ENCODE assay signal across 9 cellular contexts in the genomic region with DNA sequence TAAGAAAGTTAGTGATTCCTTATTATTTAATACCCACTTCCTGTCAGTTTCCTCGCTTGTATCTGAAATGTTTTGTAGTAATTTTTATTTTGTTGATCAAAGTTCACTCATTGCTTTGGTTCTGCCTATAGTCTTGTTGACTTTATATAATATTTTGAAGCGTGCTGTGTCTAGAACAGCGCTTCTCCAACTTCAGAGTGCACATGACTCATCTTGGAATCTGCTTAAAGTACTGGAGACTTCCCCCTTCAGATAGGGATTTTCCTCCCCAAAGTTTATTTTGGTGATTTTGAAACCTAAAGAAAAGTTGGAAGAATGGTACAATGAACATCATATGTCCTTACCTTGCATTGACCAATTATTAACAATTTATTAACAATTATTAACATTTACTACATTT. TPM values are rescaled to one million over a fixed set of nuclear protein-coding genes. Genes with fewer than 3 reads are reported as not detected.
DNase-seq lines count a peak whose midpoint lies in the region; ATAC-seq and TF ChIP-seq lines count a peak whose summit lies in the region.
"Had no signal": no experiment of that assay in that cellular context is flagged by ENCODE, and none has a peak within 500 bp of the region (broad histone marks: within the 10 kb centered on the region; RNA-seq: fewer than 3 reads in every experiment).

No MANE protein-coding gene starts in this region.

- in situ Hi-C loops in transverse colon (cut with MboI; ENCODE audit: low pct_ligation_motif_present in 1 of 4, low pct_unique_long_range_greater_than_20kb in 1 of 4, low sequenced_read_pairs in 3 of 4): loop anchor here (10.0 to 25.0 kb wide), 4 partner anchors 115 to 968 kb away; partner anchors contain the start of gene SAMD8 (in 4 of the 4)

- no peak overlapping the region for H3K4me3 Mint-ChIP-seq in activated naive CD8-positive, alpha-beta T cell treated with anti-CD3 and anti-CD28 coated beads, Interleukin-2, amount 50 U/mL, for 24 hours
- H3K4me3 Mint-ChIP-seq in activated naive CD8-positive, alpha-beta T cell treated with anti-CD3 and anti-CD28 coated beads for 36 hours: no peak overlapping the region

- no peak for DNase-seq in activated naive CD8-positive, alpha-beta T cell treated with anti-CD3 and anti-CD28 coated beads, Interleukin-2, amount 50 U/mL, for 24 hours
- no peak for DNase-seq in activated naive CD8-positive, alpha-beta T cell treated with anti-CD3 and anti-CD28 coated beads for 36 hours
- DNase-seq in amniotic epithelial cell (ENCODE audit: low read depth) (peak; percentile 59), fibroblast of villous mesenchyme (ENCODE audit: low read depth) (peak; percentile 50), transverse colon (no peak), Karpas-422 (no peak), SK-N-DZ (ENCODE audit: low spot score) (no peak)

- H3K27me3 ChIP-seq in transverse colon: no peaks in the 10 kb centered on the region
- H3K27me3 ChIP-seq in Karpas-422 (ENCODE audit: low read length): no peaks in the 10 kb centered on the region

- no peak overlapping the region for H3K4me2 ChIP-seq in Karpas-422 (ENCODE audit: low read depth, low read length, poor library complexity, severe bottlenecking)

- H3K9ac ChIP-seq in Karpas-422 (ENCODE audit: low read length): no peak overlapping the region

- no peaks in the 10 kb centered on the region for H3K27me3 Mint-ChIP-seq in activated naive CD8-positive, alpha-beta T cell treated with anti-CD3 and anti-CD28 coated beads, Interleukin-2, amount 50 U/mL, for 24 hours
- no peaks in the 10 kb centered on the region for H3K27me3 Mint-ChIP-seq in activated naive CD8-positive, alpha-beta T cell treated with anti-CD3 and anti-CD28 coated beads for 36 hours

- H3K4me1 ChIP-seq in transverse colon (peaks cover 15 to 65% (median 31%) of the 10 kb centered on the region in 4 donors), Karpas-422 (ENCODE audit: low read length) (peaks cover 37% of the 10 kb centered on the region)

- H3K27ac Mint-ChIP-seq in activated naive CD8-positive, alpha-beta T cell treated with anti-CD3 and anti-CD28 coated beads, Interleukin-2, amount 50 U/mL, for 24 hours: peak overlapping the region; percentile 67
- H3K27ac Mint-ChIP-seq in activated naive CD8-positive, alpha-beta T cell treated with anti-CD3 and anti-CD28 coated beads for 36 hours: no peak overlapping the region

- intact Hi-C loops in transverse colon (cut with DNase I; ENCODE audit: low total_unique reads): loop anchor here (5.0 to 10.0 kb wide), 3 partner anchors 118 to 965 kb away; partner anchors contain the start of genes KAT6B and SAMD8

- peaks cover 17% of the 10 kb centered on the region for H4K20me1 ChIP-seq in Karpas-422 (ENCODE audit: insufficient read depth, low read depth, low read length)

- H3K36me3 Mint-ChIP-seq in activated naive CD8-positive, alpha-beta T cell treated with anti-CD3 and anti-CD28 coated beads, Interleukin-2, amount 50 U/mL, for 24 hours (ENCODE audit: low read depth): peaks cover 63% of the 10 kb centered on the region
- H3K36me3 Mint-ChIP-seq in activated naive CD8-positive, alpha-beta T cell treated with anti-CD3 and anti-CD28 coated beads for 36 hours: peaks cover 39% of the 10 kb centered on the region

- WGBS in transverse colon (ENCODE audit: low coverage in 1 of 2), 2 donors: 52 to 54% methylated on average over 3 of the region's 3 CpGs

- peak overlapping the region in 3 of 4 donors; percentile 21 to 60 (median 44) for H3K27ac ChIP-seq in transverse colon
- no peak overlapping the region for H3K27ac ChIP-seq in Karpas-422 (ENCODE audit: low read length)

- no peak for ATAC-seq in activated naive CD8-positive, alpha-beta T cell treated with anti-CD3 and anti-CD28 coated beads, Interleukin-2, amount 50 U/mL, for 24 hours
- ATAC-seq in HG02759 (IDR thresholded peaks at IDR 0.05; ENCODE audit: unreplicated experiment): no peak

- H3K36me3 ChIP-seq in transverse colon: peaks cover 0 to 21% (median 10%) of the 10 kb centered on the region in 4 donors
- H3K36me3 ChIP-seq in Karpas-422 (ENCODE audit: insufficient read depth, low read length): peaks cover 56% of the 10 kb centered on the region

- H3K9me2 ChIP-seq in Karpas-422 (replicated peaks; ENCODE audit: insufficient read depth, low read length): no peaks in the 10 kb centered on the region

- peaks cover 45% of the 10 kb centered on the region for H3K79me2 ChIP-seq in Karpas-422 (ENCODE audit: low read length)

- no peak for TF ChIP-seq POLR2A in transverse colon (IDR thresholded peaks at IDR 0.05)

- H3K4me3 ChIP-seq in fibroblast of villous mesenchyme (ENCODE audit: low read depth, low read length): no peak overlapping the region
- H3K4me3 ChIP-seq in transverse colon: no peak overlapping the region
- H3K4me3 ChIP-seq in Karpas-422 (ENCODE audit: low read length): no peak overlapping the region
- H3K4me3 ChIP-seq: GM12878 had no signal

- no peak for TF ChIP-seq EP300 in transverse colon (IDR thresholded peaks at IDR 0.05; ENCODE audit: low read depth)

- peaks cover 51% of the 10 kb centered on the region for H3K4me1 Mint-ChIP-seq in activated naive CD8-positive, alpha-beta T cell treated with anti-CD3 and anti-CD28 coated beads, Interleukin-2, amount 50 U/mL, for 24 hours
- H3K4me1 Mint-ChIP-seq in activated naive CD8-positive, alpha-beta T cell treated with anti-CD3 and anti-CD28 coated beads for 36 hours: peaks cover 51% of the 10 kb centered on the region

- H2AFZ ChIP-seq in Karpas-422 (ENCODE audit: low read length): no peak overlapping the region

- TF ChIP-seq CTCF in fibroblast of villous mesenchyme (IDR thresholded peaks at IDR 0.05; ENCODE audit: insufficient read depth, low read depth, low read length) (no peak), transverse colon (IDR thresholded peaks at IDR 0.05) (no peak)

- H3K9me3 ChIP-seq in transverse colon: no peaks in the 10 kb centered on the region
- no peaks in the 10 kb centered on the region for H3K9me3 ChIP-seq in Karpas-422 (ENCODE audit: low read length)

- no peaks in the 10 kb centered on the region for H3K9me3 Mint-ChIP-seq in activated naive CD8-positive, alpha-beta T cell treated with anti-CD3 and anti-CD28 coated beads, Interleukin-2, amount 50 U/mL, for 24 hours
- H3K9me3 Mint-ChIP-seq in activated naive CD8-positive, alpha-beta T cell treated with anti-CD3 and anti-CD28 coated beads for 36 hours: no peaks in the 10 kb centered on the region

RNA-seq across cellular contexts. Expression of gene COMTD1, which starts 5.8 kb away (rescaled TPM):
- 10 to 100 TPM; 54.7 to 58.6 TPM for total RNA-seq in activated naive CD8-positive, alpha-beta T cell treated with anti-CD3 and anti-CD28 coated beads for 36 hours
- 3.9 and 10.3 TPM in 2 replicates for total RNA-seq in fibroblast of villous mesenchyme
- total RNA-seq in transverse colon: 100 to 1,000 TPM in 3 of 4 donors, 10 to 100 TPM in 1; 90.7 to 761 (median 173) TPM
- 14.4 and 75.0 TPM in 2 replicates for total RNA-seq in Karpas-422 (2014; rRNA removed; shearing (Covaris generic); ENCODE audit: low replicate concordance)
- polyA plus RNA-seq in SK-N-DZ (2014; cell fraction: cytosol; rRNA removed): 32.1 and 37.4 TPM in 2 replicates
- polyA plus RNA-seq in SK-N-DZ (2014; cell fraction: nucleus; rRNA removed): 116 and 123 TPM in 2 replicates

RNA-seq across cellular contexts. Expression of gene VDAC2, which starts 19.4 kb away (rescaled TPM):
- total RNA-seq in activated naive CD8-positive, alpha-beta T cell treated with anti-CD3 and anti-CD28 coated beads for 36 hours: 100 to 1,000 TPM; 266 to 276 TPM
- 133 and 182 TPM in 2 replicates for total RNA-seq in fibroblast of villous mesenchyme
- total RNA-seq in transverse colon: 100 to 1,000 TPM in 3 of 4 donors, 10 to 100 TPM in 1; 52.1 to 234 (median 149) TPM
- 84.2 and 128 TPM in 2 replicates for total RNA-seq in Karpas-422 (2014; rRNA removed; shearing (Covaris generic); ENCODE audit: low replicate concordance)
- 283 and 329 TPM in 2 replicates for polyA plus RNA-seq in SK-N-DZ (2014; cell fraction: cytosol; rRNA removed)
- polyA plus RNA-seq in SK-N-DZ (2014; cell fraction: nucleus; rRNA removed): 217 and 226 TPM in 2 replicates

Comparison
In these comparisons a context has a peak if more than half of its experiments do, and no peak if none do; other contexts are left out.
1. DNase-seq: peak in amniotic epithelial cell (single experiment) and fibroblast of villous mesenchyme (single experiment); none in activated naive CD8-positive, alpha-beta T cell treated with anti-CD3 and anti-CD28 coated beads, Interleukin-2, amount 50 U/mL, for 24 hours (single experiment), activated naive CD8-positive, alpha-beta T cell treated with anti-CD3 and anti-CD28 coated beads for 36 hours (single experiment), transverse colon (single experiment), Karpas-422 (single experiment) and SK-N-DZ (single experiment).